Comparison of ENCODE assay signal across 1 cellular context in genomic region chr15:101251830-101252820, GRCh38.
TF ChIP-seq lines count a peak whose summit lies in the region.

Gene CHSY1 (minus strand): TSS chr15:101252048. CDS start chr15:101251456, 592 bp downstream.

TF ChIP-seq in GM23338, 12 proteins besides CTCF, POLR2A, EP300 and RAD21 (continued from another document):
- TF ChIP-seq ZNF462 (CRISPR knock-in tag; IDR thresholded peaks at IDR 0.05) (no peak), EZH2 (IDR thresholded peaks at IDR 0.05; ENCODE audit: low read depth, unreplicated experiment) (peak; percentile 34)
